1 cellular context compared by ENCODE assay signal in genomic region chr5:160458971-160459800, GRCh38.
A peak's percentile ranks its signal among the peaks of the same experiment; 100 is the strongest.
TF ChIP-seq lines count a peak whose summit lies in the region.

No MANE protein-coding gene starts in this region.

TF ChIP-seq in GM12878, 131 proteins besides CTCF, POLR2A, EP300 and RAD21 (continues in another document):
- TF ChIP-seq SIN3A (IDR thresholded peaks at IDR 0.05; ENCODE audit: low read depth, low read length) (no peak), SREBF2 (IDR thresholded peaks at IDR 0.05; ENCODE audit: low read length) (no peak), STAT1 (conservative IDR thresholded peaks at IDR 0.05) (no peak), CREM (IDR thresholded peaks at IDR 0.05; ENCODE audit: low read depth) (peak; percentile 75; the same call in 1 of the 2 replicates), MXI1 (IDR thresholded peaks at IDR 0.05; ENCODE audit: low read depth, low read length) (peak; percentile 23; the same call in 1 of the 2 replicates), YBX1 (IDR thresholded peaks at IDR 0.05) (no peak), FOXM1 (IDR thresholded peaks at IDR 0.05; ENCODE audit: low read depth, low read length) (no peak), ZBTB11 (CRISPR knock-in tag; IDR thresholded peaks at IDR 0.05) (no peak), ATF3 (IDR thresholded peaks at IDR 0.05; ENCODE audit: borderline replicate concordance, extremely low read depth, low read depth, low read length) (no peak), MYC (IDR thresholded peaks at IDR 0.05; ENCODE audit: insufficient read depth, insufficient read length, insufficient replicate concordance, low read length, severe bottlenecking) (no peak), TCF3 (IDR thresholded peaks at IDR 0.05; ENCODE audit: borderline replicate concordance, insufficient read depth, low read depth, low read length) (no peak), FOXK2 (IDR thresholded peaks at IDR 0.05) (no peak), SRF (IDR thresholded peaks at IDR 0.05; ENCODE audit: low read depth in 2 of 2, low read length in 2 of 2) (no peak), RELB (IDR thresholded peaks at IDR 0.05; ENCODE audit: low read depth) (peak; percentile 62; the same call in 1 of the 2 replicates), E2F4 (IDR thresholded peaks at IDR 0.05; ENCODE audit: low read depth, low read length) (no peak), TARDBP (IDR thresholded peaks at IDR 0.05; ENCODE audit: borderline replicate concordance) (no peak), HDAC6 (IDR thresholded peaks at IDR 0.05; ENCODE audit: unreplicated experiment) (peak; percentile 49), ELK1 (IDR thresholded peaks at IDR 0.05; ENCODE audit: low read depth, low read length) (no peak), CEBPB (IDR thresholded peaks at IDR 0.05; ENCODE audit: borderline replicate concordance in 1 of 2, low read depth in 2 of 2, low read length in 2 of 2) (no peak), NR2C1 (IDR thresholded peaks at IDR 0.05) (no peak), GATAD2B (conservative IDR thresholded peaks at IDR 0.05; ENCODE audit: low read depth) (0 out of 2 replicates have a peak, but pooled peaks have one; percentile 28), PBX3 (IDR thresholded peaks at IDR 0.05; ENCODE audit: insufficient replicate concordance, low read depth, low read length) (peak; percentile 8), SUZ12 (IDR thresholded peaks at IDR 0.05; ENCODE audit: unreplicated experiment) (no peak), ZBED1 (IDR thresholded peaks at IDR 0.05; ENCODE audit: borderline replicate concordance) (peak; percentile 70; the same call in 1 of the 2 replicates), ESRRA (IDR thresholded peaks at IDR 0.05; ENCODE audit: low read length) (no peak), JUND (IDR thresholded peaks at IDR 0.05; ENCODE audit: low read depth, low read length) (no peak), CHD2 (IDR thresholded peaks at IDR 0.05; ENCODE audit: borderline replicate concordance, low read depth, low read length) (peak; percentile 68; the same call in 1 of the 2 replicates), ZZZ3 (IDR thresholded peaks at IDR 0.05; ENCODE audit: control insufficient read depth, insufficient read length, low read depth) (no peak), GABPA (IDR thresholded peaks at IDR 0.05; ENCODE audit: low read depth) (no peak), HDAC2 (IDR thresholded peaks at IDR 0.05) (no peak), PAX8 (IDR thresholded peaks at IDR 0.05) (no peak), POLR2AphosphoS5 (IDR thresholded peaks at IDR 0.05; ENCODE audit: low read length) (peak; percentile 98), MTA3 (IDR thresholded peaks at IDR 0.05; ENCODE audit: borderline replicate concordance, low read length) (no peak; the same call in 1 of the 2 replicates), YY1 (IDR thresholded peaks at IDR 0.05; ENCODE audit: low read depth, low read length) (peak; percentile 53; the same call in 1 of the 2 replicates), IRF3 (IDR thresholded peaks at IDR 0.05) (no peak), NFIC (IDR thresholded peaks at IDR 0.05; ENCODE audit: low read depth, low read length) (peak; percentile 49; the same call in 1 of the 2 replicates), JUNB (IDR thresholded peaks at IDR 0.05) (no peak; the same call in 1 of the 2 replicates), BCL11A (IDR thresholded peaks at IDR 0.05; ENCODE audit: low read depth, low read length) (peak; percentile 55; the same call in 1 of the 2 replicates), POU2F2 (IDR thresholded peaks at IDR 0.05; ENCODE audit: borderline replicate concordance, low read depth, low read length) (peak; percentile 87), RUNX3 (IDR thresholded peaks at IDR 0.05; ENCODE audit: low read length) (peak; percentile 73), SIX5 (IDR thresholded peaks at IDR 0.05; ENCODE audit: low read depth, low read length, severe bottlenecking) (no peak), KDM1A (IDR thresholded peaks at IDR 0.05; ENCODE audit: borderline replicate concordance) (no peak), BCL3 (IDR thresholded peaks at IDR 0.05; ENCODE audit: borderline replicate concordance, insufficient read depth, low read depth, low read length, poor library complexity, severe bottlenecking) (peak; percentile 47), CREB1 (IDR thresholded peaks at IDR 0.05; ENCODE audit: low read depth) (peak; percentile 94), USF2 (IDR thresholded peaks at IDR 0.05; ENCODE audit: borderline replicate concordance, low read depth, low read length) (peak; percentile 34; the same call in 1 of the 2 replicates), ZBTB40 (IDR thresholded peaks at IDR 0.05; ENCODE audit: borderline replicate concordance) (no peak), NR2F1 (conservative IDR thresholded peaks at IDR 0.05) (peak; percentile 68), BHLHE40 (IDR thresholded peaks at IDR 0.05; ENCODE audit: borderline replicate concordance in 1 of 2, low read depth in 2 of 2, low read length in 1 of 2) (peak; percentile 90 to 91), ZNF274 (IDR thresholded peaks at IDR 0.05; ENCODE audit: insufficient read depth, insufficient read length) (no peak), CHD1 (IDR thresholded peaks at IDR 0.05; ENCODE audit: low read depth, low read length) (peak; percentile 60; the same call in 1 of the 2 replicates)
